ENCODE assay signal across 27 cellular contexts in genomic region chr6:13676551-13677156, GRCh38.
"Had no signal": no experiment of that assay in that cellular context is flagged by ENCODE, and none has a peak within 500 bp of the region (broad histone marks: within the 10 kb centered on the region; RNA-seq: fewer than 3 reads in every experiment).

No MANE protein-coding gene starts in this region.

- H3K9me3 ChIP-seq: suprapubic skin had no signal

- H3K27me3 Mint-ChIP-seq: naive B cell; stimulated activated naive B cell treated with anti-CD40 and anti-IgM and Interleukin-4, amounts not matched to agents 10 μg/mL and 1 μg/mL and 100 μg/mL, for 72 hours; stimulated activated naive CD8-positive, alpha-beta T cell treated with anti-CD3 and anti-CD28 coated beads, Interleukin-15, Interleukin-2, amounts not matched to agents 100 ng/mL and 50 ng/mL, for 24 hours had no signal

- ATAC-seq: left colon; left lung; right cardiac atrium; sciatic nerve; stimulated activated naive B cell treated with anti-CD40 and anti-IgM and Interleukin-4, amounts not matched to agents 10 μg/mL and 1 μg/mL and 100 μg/mL, for 72 hours; upper lobe of right lung had no signal

- H3K36me3 ChIP-seq: left lung, suprapubic skin, thoracic aorta, upper lobe of right lung had no signal

- H3K27ac ChIP-seq: left lung, parathyroid adenoma, skin epidermis, suprapubic skin, thoracic aorta, tibial artery, upper lobe of right lung had no signal

- H3K4me1 Mint-ChIP-seq: nephron had no signal

- H3K27ac Mint-ChIP-seq: mesothelial cell of epicardium; naive B cell; nephron; stimulated activated naive B cell treated with anti-CD40 and anti-IgM and Interleukin-4, amounts not matched to agents 10 μg/mL and 1 μg/mL and 100 μg/mL, for 72 hours; stimulated activated naive CD8-positive, alpha-beta T cell treated with anti-CD3 and anti-CD28 coated beads, Interleukin-15, Interleukin-2, amounts not matched to agents 100 ng/mL and 50 ng/mL, for 24 hours had no signal

- H3K4me1 ChIP-seq: parathyroid adenoma had no signal

- DNase-seq: hypothalamus; immature natural killer cell; kidney; left colon; left lung; mesendoderm; naive B cell; occipital lobe; retina; right cardiac atrium; stimulated activated CD4-positive, alpha-beta T cell treated with anti-CD3 and anti-CD28 coated beads, Interleukin-12 subunit alpha, Interleukin-12 subunit beta, amount 100 ng/mL, for 4 hours; stimulated activated CD4-positive, alpha-beta T cell treated with anti-CD3 and anti-CD28 coated beads, Interleukin-15, amount 100 ng/mL, for 24 hours; stimulated activated CD4-positive, alpha-beta T cell treated with anti-CD3 and anti-CD28 coated beads, Interleukin-2, amount 100 ng/mL, for 24 hours; stimulated activated CD4-positive, alpha-beta T cell treated with anti-CD3 and anti-CD28 coated beads, Interleukin-4, amount 100 ng/mL, for 1 hour; stimulated activated naive B cell treated with anti-CD40 and anti-IgM and Interleukin-4, amounts not matched to agents 10 μg/mL and 1 μg/mL and 100 μg/mL, for 72 hours; tibial artery; upper lobe of right lung had no signal

- H3K27me3 ChIP-seq: left lung, suprapubic skin, tibial artery, upper lobe of right lung had no signal

- H3K4me3 Mint-ChIP-seq: mesothelial cell of epicardium; naive B cell; nephron; neural crest cell; stimulated activated naive B cell treated with anti-CD40 and anti-IgM and Interleukin-4, amounts not matched to agents 10 μg/mL and 1 μg/mL and 100 μg/mL, for 72 hours; stimulated activated naive CD8-positive, alpha-beta T cell treated with anti-CD3 and anti-CD28 coated beads, Interleukin-15, Interleukin-2, amounts not matched to agents 100 ng/mL and 50 ng/mL, for 24 hours had no signal

- H3K4me3 ChIP-seq: left lung, lung, skin epidermis, suprapubic skin, thoracic aorta, tibial artery, upper lobe of right lung had no signal
